ENCODE assay signal across 19 cellular contexts in genomic region chr11:88631497-88631896, GRCh38.
DNase-seq lines count a peak whose midpoint lies in the region; FAIRE-seq and TF ChIP-seq lines count a peak whose summit lies in the region.
"Had no signal": no experiment of that assay in that cellular context is flagged by ENCODE, and none has a peak within 500 bp of the region (broad histone marks: within the 10 kb centered on the region; RNA-seq: fewer than 3 reads in every experiment).

No MANE protein-coding gene starts in this region.

- peaks cover 0 to 5% (median under 1%) of the 10 kb centered on the region in 4 experiments; a peak in 1 of 7 replicates for H3K4me1 ChIP-seq in H1 (replicated peaks in 1 of 4; ENCODE audit: control insufficient read depth in 3 of 4, insufficient read depth in 4 of 4, low read length in 3 of 4)
- no peaks in the 10 kb centered on the region for H3K4me1 ChIP-seq in Peyer's patch
- H3K4me1 ChIP-seq in sigmoid colon = no peaks in the 10 kb centered on the region
- H3K4me1 ChIP-seq: ascending aorta had no signal

- no peak overlapping the region for H2BK120ac ChIP-seq in H1 (replicated peaks; ENCODE audit: low read depth, low read length)

- H4K20me1 ChIP-seq in H1 (replicated peaks in 1 of 2; ENCODE audit: control insufficient read depth in 1 of 2, insufficient read depth in 2 of 2, low read length in 2 of 2) = no peaks in the 10 kb centered on the region

- no peak overlapping the region for H2BK5ac ChIP-seq in H1 (ENCODE audit: low read depth, low read length)

- H3K9me3 ChIP-seq in H1 (ENCODE audit: insufficient read depth in 2 of 2, low read depth in 1 of 2, low read length in 1 of 2) = no peaks in the 10 kb centered on the region
- no peaks in the 10 kb centered on the region for H3K9me3 ChIP-seq in Peyer's patch
- H3K9me3 ChIP-seq in sigmoid colon = no peaks in the 10 kb centered on the region
- H3K9me3 ChIP-seq: ascending aorta had no signal

- H2AFZ ChIP-seq in H1 (ENCODE audit: low read length) = no peak overlapping the region

- no peak overlapping the region for H3K23ac ChIP-seq in H1 (ENCODE audit: insufficient read length)

- POLR2A ChIA-PET in H1 (lab: Charles Lee; ENCODE audit: partially characterized antibody) = no interaction called here

- no peak overlapping the region for H3K56ac ChIP-seq in H1 (replicated peaks; ENCODE audit: insufficient read length, low read depth, low read length)

- no peak for TF ChIP-seq RAD21 in H1 (IDR thresholded peaks at IDR 0.05 in 1 of 2, conservative IDR thresholded peaks at IDR 0.05 in 1 of 2; ENCODE audit: low read depth in 2 of 2, low read length in 2 of 2)

- H3K14ac ChIP-seq in H1 (ENCODE audit: insufficient read length) = no peak overlapping the region

- H3K18ac ChIP-seq in H1 (ENCODE audit: extremely low read depth, low read length) = no peak overlapping the region

- H4K8ac ChIP-seq in H1 (ENCODE audit: extremely low read depth, insufficient read depth, low read length) = no peak overlapping the region

- intact Hi-C loops in sigmoid colon (cut with DNase I) = no loop called here

- peak overlapping the region in 1 of 2 experiments; percentile 16; a peak in 1 of 4 replicates for H3K4me2 ChIP-seq in H1 (ENCODE audit: insufficient read depth in 1 of 2, low read depth in 2 of 2, low read length in 2 of 2)

- no peak overlapping the region for H3K4me3 ChIP-seq in H1 (ENCODE audit: extremely low read depth in 1 of 4, insufficient read depth in 2 of 4, low read depth in 3 of 4, low read length in 4 of 4)
- H3K4me3 ChIP-seq in Peyer's patch = no peak overlapping the region
- no peak overlapping the region for H3K4me3 ChIP-seq in sigmoid colon
- H3K4me3 ChIP-seq: ascending aorta, coronary artery had no signal

- 65% methylated on average over 1 of the region's 1 CpG; no CpG with 5 or more reads in 1 of the 2 experiments for WGBS in H1 (ENCODE audit: extremely low coverage in 1 of 2, insufficient coverage in 1 of 2, insufficient read length in 1 of 2, insufficient replicate concordance in 2 of 2, low coverage in 1 of 2, low lambda C conversion rate in 2 of 2, missing lambda C conversion rate in 1 of 2), 2 experiments
- WGBS in sigmoid colon, 2 donors = 45 to 78% methylated on average over 1 of the region's 1 CpG

- H2BK20ac ChIP-seq in H1 (ENCODE audit: low read length) = no peak overlapping the region

- no peak overlapping the region for H3K27ac ChIP-seq in H1 (ENCODE audit: low read depth, low read length)
- H3K27ac ChIP-seq in Peyer's patch = no peak overlapping the region
- no peak overlapping the region for H3K27ac ChIP-seq in sigmoid colon
- H3K27ac ChIP-seq: ascending aorta, coronary artery had no signal

- DNase-seq in EL (peak; percentile 4), NCI-H69 (lab: John Stamatoyannopoulos, UW) (peak; percentile 13), H1 (ENCODE audit: low read depth in 1 of 2, low spot score in 2 of 2) (peak in 1 of 2 experiments; percentile 23), kidney tubule cell (ENCODE audit: low spot score) (peak; percentile 36), Peyer's patch (no peak), superior temporal gyrus (ENCODE audit: extremely low spot score) (no peak), sigmoid colon (no peak)
- DNase-seq in NK-92 treated with Interleukin-12 subunit alpha and Interleukin-12 subunit beta, amount 100 ng/mL, for 24 hours (lab: John Stamatoyannopoulos, UW) = no peak
- DNase-seq: activated CD4-positive, alpha-beta T cell treated with anti-CD3 and anti-CD28 coated beads, Interleukin-2, amount 50 U/mL, for 1 hour; activated naive CD4-positive, alpha-beta T cell treated with anti-CD3 and anti-CD28 coated beads for 36 hours; CD8-positive, alpha-beta T cell; mesenchymal stem cell; MV-4-11; NCI-H2029; NCI-H510A treated with DMSO at 0.1 percent for 48 hours; stimulated activated naive CD4-positive, alpha-beta T cell had no signal

- FAIRE-seq in H1 (lab: Jason Lieb, UNC) = peak; percentile 74
- FAIRE-seq: islet of Langerhans had no signal

- H2BK12ac ChIP-seq in H1 (ENCODE audit: low read depth, low read length) = no peak overlapping the region

- no peak overlapping the region for H4K91ac ChIP-seq in H1 (replicated peaks; ENCODE audit: insufficient read length, low read length)

- TF ChIP-seq EP300 in H1 (IDR thresholded peaks at IDR 0.05; ENCODE audit: borderline replicate concordance in 1 of 2, low read depth in 2 of 2, low read length in 2 of 2) (no peak), sigmoid colon (IDR thresholded peaks at IDR 0.05) (no peak)

- no peaks in the 10 kb centered on the region for H3K79me1 ChIP-seq in H1 (ENCODE audit: low read depth, low read length)

- H3K79me2 ChIP-seq in H1 (ENCODE audit: control insufficient read depth in 1 of 2, insufficient read depth in 2 of 2, low read length in 2 of 2) = no peaks in the 10 kb centered on the region

- TF ChIP-seq CTCF in H1 (IDR thresholded peaks at IDR 0.05; ENCODE audit: control extremely low read depth in 1 of 3, insufficient read depth in 1 of 3, low read depth in 1 of 3, low read length in 3 of 3) (no peak), Peyer's patch (IDR thresholded peaks at IDR 0.05) (no peak), sigmoid colon (IDR thresholded peaks at IDR 0.05) (no peak)

- no peak overlapping the region for H4K5ac ChIP-seq in H1 (ENCODE audit: insufficient read length, low read depth, low read length)

- CTCF ChIA-PET in H1 (lab: Charles Lee; ENCODE audit: partially characterized antibody) = interaction anchor here (0.7 kb wide), 1 partner anchor 27 kb away, joined by 3 read pairs; no protein-coding TSS in a partner anchor

- H3K27me3 ChIP-seq in H1 (replicated peaks in 1 of 4; ENCODE audit: control insufficient read depth in 3 of 4, extremely low read depth in 1 of 4, insufficient read depth in 3 of 4, low read length in 3 of 4) (no peaks in the 10 kb centered on the region), Peyer's patch (no peaks in the 10 kb centered on the region), sigmoid colon (no peaks in the 10 kb centered on the region)
- H3K27me3 ChIP-seq: ascending aorta had no signal

- H2BK15ac ChIP-seq in H1 (ENCODE audit: low read length) = no peak overlapping the region

- H3K4ac ChIP-seq in H1 (replicated peaks; ENCODE audit: insufficient read length, low read depth, low read length) = no peak overlapping the region

- no peak overlapping the region for H3K9ac ChIP-seq in H1 (replicated peaks in 1 of 4; ENCODE audit: extremely low read depth in 1 of 4, low read depth in 3 of 4, low read length in 3 of 4)

- TF ChIP-seq POLR2A in H1 (IDR thresholded peaks at IDR 0.05; ENCODE audit: control extremely low read depth in 1 of 2, low read depth in 2 of 2, low read length in 2 of 2) = no peak
- TF ChIP-seq POLR2A in Peyer's patch (IDR thresholded peaks at IDR 0.05) = no peak
- TF ChIP-seq POLR2A in sigmoid colon (IDR thresholded peaks at IDR 0.05) = no peak

- H2AK5ac ChIP-seq in H1 (ENCODE audit: low read depth, low read length) = no peak overlapping the region

- H3K36me3 ChIP-seq in H1 (ENCODE audit: control insufficient read depth in 2 of 4, insufficient read depth in 4 of 4, low read length in 3 of 4) (no peaks in the 10 kb centered on the region), Peyer's patch (no peaks in the 10 kb centered on the region), sigmoid colon (no peaks in the 10 kb centered on the region)
- H3K36me3 ChIP-seq: ascending aorta had no signal

- no peaks in the 10 kb centered on the region for H3K23me2 ChIP-seq in H1 (ENCODE audit: low read depth, low read length)

TF ChIP-seq in H1, 55 proteins besides CTCF, POLR2A, EP300 and RAD21:
- peak; percentile 15 for TF ChIP-seq NANOG (IDR thresholded peaks at IDR 0.05; ENCODE audit: insufficient read depth, low read depth, low read length, poor library complexity, severe bottlenecking)
- no peak for TF ChIP-seq GTF2F1 (IDR thresholded peaks at IDR 0.05; ENCODE audit: borderline replicate concordance, low read depth, low read length)
- peak; percentile 47 for TF ChIP-seq ASH2L (IDR thresholded peaks at IDR 0.05; ENCODE audit: low read length)
- TF ChIP-seq POU5F1 (IDR thresholded peaks at IDR 0.05; ENCODE audit: low read depth, low read length) = 0 out of 2 replicates have a peak, but pooled peaks have one; percentile 16
- peak; percentile 79 for TF ChIP-seq JUND (IDR thresholded peaks at IDR 0.05; ENCODE audit: low read length)
- TF ChIP-seq HDAC6 (IDR thresholded peaks at IDR 0.05; ENCODE audit: low read depth, low read length) = no peak
- no peak for TF ChIP-seq RXRA (IDR thresholded peaks at IDR 0.05; ENCODE audit: insufficient read depth, low read depth, low read length)

Comparison
In these comparisons a context has a peak if more than half of its experiments do, and no peak if none do; other contexts are left out.
1. DNase-seq: peak in EL (single experiment), NCI-H69 (single experiment) and kidney tubule cell (single experiment); none in Peyer's patch (0 of 3), NK-92 treated with Interleukin-12 subunit alpha and Interleukin-12 subunit beta, amount 100 ng/mL, for 24 hours (single experiment), superior temporal gyrus (single experiment) and sigmoid colon (single experiment).